19 cellular contexts compared by ENCODE assay signal in genomic region chr2:153819501-153819900, GRCh38. TPM values are rescaled to one million over a fixed set of nuclear protein-coding genes. Genes with fewer than 3 reads are reported as not detected.
A peak's percentile ranks its signal among the peaks of the same experiment; 100 is the strongest.
DNase-seq lines count a peak whose midpoint lies in the region; ATAC-seq, FAIRE-seq and TF ChIP-seq lines count a peak whose summit lies in the region.
"Had no signal": no experiment of that assay in that cellular context is flagged by ENCODE, and none has a peak within 500 bp of the region (broad histone marks: within the 10 kb centered on the region; RNA-seq: fewer than 3 reads in every experiment).

No MANE protein-coding gene starts in this region.

- H3K4me1 ChIP-seq in RWPE2 (ENCODE audit: insufficient read depth, poor library complexity, severe bottlenecking) (no peaks in the 10 kb centered on the region), kidney (ENCODE audit: control insufficient read depth in 1 of 2, insufficient read depth in 1 of 2, low read depth in 1 of 2, low read length in 2 of 2) (no peaks in the 10 kb centered on the region)
- H3K4me1 ChIP-seq: testis had no signal

- peak; percentile 2 for DNase-seq in DMS53 treated with DMSO at 0.1 percent for 48 hours (lab: John Stamatoyannopoulos, UW; ENCODE audit: unreplicated experiment)
- DNase-seq in LNCaP clone FGC (ENCODE audit: low read depth): no peak
- DNase-seq in RWPE2 (ENCODE audit: low spot score): no peak
- peak; percentile 29 for DNase-seq in kidney
- DNase-seq in epidermal melanocyte (ENCODE audit: insufficient read length, low spot score): no peak
- DNase-seq in SHP77 (lab: John Stamatoyannopoulos, UW): no peak
- DNase-seq in stimulated activated naive CD4-positive, alpha-beta T cell (lab: John Stamatoyannopoulos, UW): no peak
- DNase-seq: activated effector memory CD4-positive, alpha-beta T cell treated with anti-CD3 and anti-CD28 coated beads, Interleukin-2, amount 50 U/mL, for 16 hours; aorta; C1 segment of cervical spinal cord; HCEC 1CT; IMR-90; kidney glomerular epithelial cell; NCI-H1092; stimulated activated CD4-positive, alpha-beta T cell treated with anti-CD3 and anti-CD28 coated beads, Interleukin-4, amount 100 ng/mL, for 1 hour; stimulated activated CD8-positive, alpha-beta memory T cell treated with anti-CD3 and anti-CD28 coated beads, Interleukin-4, amount 100 ng/mL, for 48 hours; testis had no signal

- H3K9me3 ChIP-seq in RWPE2 (ENCODE audit: severe bottlenecking) (no peaks in the 10 kb centered on the region), kidney (ENCODE audit: control insufficient read depth in 1 of 2, low read length in 2 of 2) (peaks cover 0 to 3% of the 10 kb centered on the region in 2 donors)
- H3K9me3 ChIP-seq: testis had no signal

- no peak overlapping the region for H3K4me3 ChIP-seq in LNCaP clone FGC (ENCODE audit: low read depth, low read length)
- no peak overlapping the region for H3K4me3 ChIP-seq in RWPE2 (ENCODE audit: severe bottlenecking)
- H3K4me3 ChIP-seq in kidney (ENCODE audit: low read length in 2 of 2): no peak overlapping the region
- H3K4me3 ChIP-seq: testis had no signal

- H3K27ac ChIP-seq in RWPE2 (ENCODE audit: poor library complexity, severe bottlenecking) (no peak overlapping the region), kidney (ENCODE audit: low read depth in 2 of 2, low read length in 2 of 2) (no peak overlapping the region)
- H3K27ac ChIP-seq: testis had no signal

- intact Hi-C loops in kidney (cut with DNase I): no loop called here

- no peaks in the 10 kb centered on the region for H3K36me3 ChIP-seq in RWPE2 (ENCODE audit: low read depth)
- no peaks in the 10 kb centered on the region for H3K36me3 ChIP-seq in kidney (ENCODE audit: control insufficient read depth in 1 of 2, insufficient read depth in 2 of 2, low read length in 2 of 2)

- no peaks in the 10 kb centered on the region for H3K27me3 ChIP-seq in RWPE2 (ENCODE audit: insufficient read depth, poor library complexity, severe bottlenecking)
- H3K27me3 ChIP-seq: testis had no signal

- ATAC-seq in RWPE2 (ENCODE audit: low read depth): no peak; the same call in 2 of the 3 replicates

- no peak overlapping the region for H3K9ac ChIP-seq in kidney (ENCODE audit: low read length in 2 of 2)

- FAIRE-seq in kidney (lab: Jason Lieb, UNC): no peak
- FAIRE-seq: endothelial cell of umbilical vein had no signal

- TF ChIP-seq CTCF in LNCaP clone FGC (IDR thresholded peaks at IDR 0.05; ENCODE audit: control insufficient read depth, extremely low read depth, insufficient read depth): 0 out of 2 replicates have a peak, but pooled peaks have one; percentile 17
- peak; percentile 20 for TF ChIP-seq CTCF in RWPE2 (IDR thresholded peaks at IDR 0.05; ENCODE audit: poor library complexity, severe bottlenecking)
- TF ChIP-seq CTCF in kidney (IDR thresholded peaks at IDR 0.05; ENCODE audit: borderline replicate concordance, extremely low read depth, insufficient read depth): no peak

RNA-seq across cellular contexts. Expression of gene GALNT13, which starts 52.2 kb away (rescaled TPM):
- total RNA-seq in kidney: 0.57 TPM
- polyA plus RNA-seq in kidney (ENCODE audit: insufficient read depth, low read depth, low replicate concordance): not detected
- total RNA-seq: endothelial cell of umbilical vein, IMR-90, RPMI7951 had no signal

Comparison
In these comparisons a context has a peak if more than half of its experiments do, and no peak if none do; other contexts are left out.
1. DNase-seq: peak in DMS53 treated with DMSO at 0.1 percent for 48 hours (single experiment) and kidney (single experiment); none in LNCaP clone FGC (single experiment), RWPE2 (single experiment), epidermal melanocyte (single experiment), SHP77 (0 of 2) and stimulated activated naive CD4-positive, alpha-beta T cell (0 of 6).